22 cellular contexts compared by ENCODE assay signal in the genomic region with DNA sequence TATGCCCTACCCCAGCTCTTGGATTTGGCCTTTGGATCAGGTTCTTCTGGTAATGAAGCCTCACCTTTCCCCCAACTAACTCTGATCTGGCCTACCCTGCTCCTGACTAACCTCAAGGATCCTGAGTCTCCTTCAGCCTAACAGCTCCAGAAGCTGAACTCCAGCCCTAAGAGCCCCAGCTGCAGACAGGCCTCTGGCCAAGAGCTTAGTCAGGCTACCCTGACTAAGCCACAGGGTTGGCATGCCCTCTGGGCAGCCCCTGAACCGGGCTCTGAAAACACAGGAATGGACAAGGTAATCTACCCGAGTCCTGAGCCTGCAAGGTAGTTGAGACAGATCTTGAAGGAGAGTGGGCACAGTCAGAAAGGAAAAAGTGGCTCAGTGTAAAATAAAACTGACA. TPM values are rescaled to one million over a fixed set of nuclear protein-coding genes. Genes with fewer than 3 reads are reported as not detected.
DNase-seq lines count a peak whose midpoint lies in the region; ATAC-seq and TF ChIP-seq lines count a peak whose summit lies in the region.
"Had no signal": no experiment of that assay in that cellular context is flagged by ENCODE, and none has a peak within 500 bp of the region (broad histone marks: within the 10 kb centered on the region; RNA-seq: fewer than 3 reads in every experiment).

No MANE protein-coding gene starts in this region.

- no peaks in the 10 kb centered on the region for H4K20me1 ChIP-seq in GM23248 (ENCODE audit: insufficient read depth)

- peak overlapping the region; percentile 81 for H3K27ac Mint-ChIP-seq in stimulated activated naive B cell treated with anti-CD40 and anti-IgM and Interleukin-4, amounts not matched to agents 10 μg/mL and 1 μg/mL and 100 μg/mL, for 72 hours
- H3K27ac Mint-ChIP-seq in CD8-positive, alpha-beta memory T cell: peak overlapping the region in 1 of 8 donors; percentile 27
- H3K27ac Mint-ChIP-seq: activated CD8-positive, alpha-beta memory T cell treated with anti-CD3 and anti-CD28 coated beads, Interleukin-2, amount 10 ng/mL, durations not matched to agents 7 days and 5 days; CD4-positive, alpha-beta T cell had no signal

- peaks cover 9 to 12% of the 10 kb centered on the region in 2 donors for H3K36me3 Mint-ChIP-seq in stimulated activated naive B cell treated with anti-CD40 and anti-IgM and Interleukin-4, amounts not matched to agents 10 μg/mL and 1 μg/mL and 100 μg/mL, for 72 hours
- H3K36me3 Mint-ChIP-seq in CD8-positive, alpha-beta memory T cell: peaks cover 0 to 52% (median 10%) of the 10 kb centered on the region in 3 donors
- H3K36me3 Mint-ChIP-seq: activated CD8-positive, alpha-beta memory T cell treated with anti-CD3 and anti-CD28 coated beads, Interleukin-2, amount 10 ng/mL, durations not matched to agents 7 days and 5 days had no signal

- no peaks in the 10 kb centered on the region for H3K36me3 ChIP-seq in GM23248 (ENCODE audit: low read depth)
- H3K36me3 ChIP-seq in RWPE2 (ENCODE audit: low read depth): no peaks in the 10 kb centered on the region
- H3K36me3 ChIP-seq in CD8-positive, alpha-beta memory T cell (ENCODE audit: insufficient read depth, low read length): peaks cover 9% of the 10 kb centered on the region
- H3K36me3 ChIP-seq: brain microvascular endothelial cell, tibial artery had no signal

- H3F3A ChIP-seq in GM23248 (ENCODE audit: insufficient read depth): 0 out of 2 replicates have a peak, but pooled peaks cover 12% of the 10 kb centered on the region

- no peak overlapping the region for H3K9ac ChIP-seq in GM23248
- H3K9ac ChIP-seq: KMS-11 had no signal

- TF ChIP-seq CTCF in RWPE2 (IDR thresholded peaks at IDR 0.05; ENCODE audit: poor library complexity, severe bottlenecking) (no peak), foreskin fibroblast (IDR thresholded peaks at IDR 0.05; ENCODE audit: low read depth, low read length) (no peak)

- ATAC-seq in RWPE2 (ENCODE audit: low read depth): peak; percentile 81
- ATAC-seq in stimulated activated naive B cell treated with anti-CD40 and anti-IgM and Interleukin-4, amounts not matched to agents 10 μg/mL and 1 μg/mL and 100 μg/mL, for 72 hours (replicated peaks): no peak
- no peak for ATAC-seq in SK-N-SH treated with all-trans-retinoic acid at 6 μM for 48 hours
- ATAC-seq: activated CD8-positive, alpha-beta memory T cell treated with anti-CD3 and anti-CD28 coated beads, Interleukin-2, amount 10 ng/mL, durations not matched to agents 7 days and 5 days had no signal

- H3K27ac ChIP-seq in GM23248: peak overlapping the region; percentile 47
- H3K27ac ChIP-seq in RWPE2 (ENCODE audit: poor library complexity, severe bottlenecking): peak overlapping the region; percentile 68
- no peak overlapping the region for H3K27ac ChIP-seq in CD8-positive, alpha-beta memory T cell (ENCODE audit: low read depth, low read length)
- H3K27ac ChIP-seq: brain microvascular endothelial cell, dorsolateral prefrontal cortex, HL-60, KMS-11, skin epidermis, tibial artery had no signal

- H3K4me3 Mint-ChIP-seq in stimulated activated naive B cell treated with anti-CD40 and anti-IgM and Interleukin-4, amounts not matched to agents 10 μg/mL and 1 μg/mL and 100 μg/mL, for 72 hours: no peak overlapping the region
- no peak overlapping the region for H3K4me3 Mint-ChIP-seq in CD8-positive, alpha-beta memory T cell
- H3K4me3 Mint-ChIP-seq: activated CD8-positive, alpha-beta memory T cell treated with anti-CD3 and anti-CD28 coated beads, Interleukin-2, amount 10 ng/mL, durations not matched to agents 7 days and 5 days; CD4-positive, alpha-beta T cell had no signal

- peak; percentile 84 for DNase-seq in GM23248
- no peak for DNase-seq in RWPE2 (ENCODE audit: low spot score)
- peak; percentile 43 to 75 for DNase-seq in foreskin fibroblast
- DNase-seq in stimulated activated naive B cell treated with anti-CD40 and anti-IgM and Interleukin-4, amounts not matched to agents 10 μg/mL and 1 μg/mL and 100 μg/mL, for 72 hours: no peak
- no peak for DNase-seq in CD8-positive, alpha-beta memory T cell
- no peak for DNase-seq in dedifferentiated amniotic fluid mesenchymal stem cell (ENCODE audit: extremely low spot score)
- DNase-seq: activated CD8-positive, alpha-beta memory T cell treated with anti-CD3 and anti-CD28 coated beads, Interleukin-2, amount 10 ng/mL, durations not matched to agents 7 days and 5 days; brain microvascular endothelial cell; CD4-positive, alpha-beta T cell; DND-41; dorsolateral prefrontal cortex; NCI-H1105 treated with DMSO at 0.1 percent for 48 hours; NCI-H345; SHP77; T-helper 2 cell; tibial artery had no signal

- POLR2A ChIA-PET in CD8-positive, alpha-beta memory T cell (lab: Charles Lee): interaction anchor here (0.6 kb wide), 1 partner anchor 211 kb away, joined by 3 read pairs; no protein-coding TSS in a partner anchor

- H3K4me3 ChIP-seq in GM23248: no peak overlapping the region
- no peak overlapping the region for H3K4me3 ChIP-seq in RWPE2 (ENCODE audit: severe bottlenecking)
- no peak overlapping the region for H3K4me3 ChIP-seq in foreskin fibroblast (ENCODE audit: low read depth in 1 of 2, low read length in 2 of 2)
- H3K4me3 ChIP-seq in CD8-positive, alpha-beta memory T cell (ENCODE audit: low read length): no peak overlapping the region
- H3K4me3 ChIP-seq: dorsolateral prefrontal cortex, skin epidermis, tibial artery had no signal

- CTCF ChIA-PET in CD8-positive, alpha-beta memory T cell (lab: Charles Lee): no interaction called here

- no peak overlapping the region for H2AFZ ChIP-seq in GM23248

- H3K9me3 Mint-ChIP-seq in stimulated activated naive B cell treated with anti-CD40 and anti-IgM and Interleukin-4, amounts not matched to agents 10 μg/mL and 1 μg/mL and 100 μg/mL, for 72 hours: no peaks in the 10 kb centered on the region
- no peaks in the 10 kb centered on the region for H3K9me3 Mint-ChIP-seq in CD8-positive, alpha-beta memory T cell
- H3K9me3 Mint-ChIP-seq: CD4-positive, alpha-beta T cell had no signal

- H3K4me1 Mint-ChIP-seq in stimulated activated naive B cell treated with anti-CD40 and anti-IgM and Interleukin-4, amounts not matched to agents 10 μg/mL and 1 μg/mL and 100 μg/mL, for 72 hours: peaks cover 13 to 46% of the 10 kb centered on the region in 2 donors
- peaks cover 3 to 17% (median 15%) of the 10 kb centered on the region in 3 donors for H3K4me1 Mint-ChIP-seq in CD8-positive, alpha-beta memory T cell

- no peaks in the 10 kb centered on the region for H3K79me2 ChIP-seq in GM23248 (ENCODE audit: insufficient read depth)

- in situ Hi-C loops in GM23248 (cut with MboI): no loop called here

- H3K27me3 ChIP-seq in GM23248 (replicated peaks; ENCODE audit: insufficient read depth): no peaks in the 10 kb centered on the region
- no peaks in the 10 kb centered on the region for H3K27me3 ChIP-seq in RWPE2 (ENCODE audit: insufficient read depth, poor library complexity, severe bottlenecking)
- no peaks in the 10 kb centered on the region for H3K27me3 ChIP-seq in CD8-positive, alpha-beta memory T cell (ENCODE audit: insufficient read depth, low read length, poor library complexity, severe bottlenecking)
- H3K27me3 ChIP-seq: brain microvascular endothelial cell, dorsolateral prefrontal cortex, tibial artery had no signal

- H3K9me2 ChIP-seq in GM23248 (ENCODE audit: insufficient read depth): no peaks in the 10 kb centered on the region

- H3K9me3 ChIP-seq in GM23248 (ENCODE audit: low read depth) (no peaks in the 10 kb centered on the region), RWPE2 (ENCODE audit: severe bottlenecking) (no peaks in the 10 kb centered on the region)
- no peaks in the 10 kb centered on the region for H3K9me3 ChIP-seq in CD8-positive, alpha-beta memory T cell (ENCODE audit: low read length)
- H3K9me3 ChIP-seq: tibial artery had no signal

- WGBS in GM23248 (ENCODE audit: low coverage in 1 of 2, low lambda C conversion rate in 2 of 2, missing lambda C conversion rate in 2 of 2), 2 experiments: 50 to 62% methylated on average over 2 of the region's 2 CpGs

- H3K4me2 ChIP-seq in GM23248 (ENCODE audit: unreplicated experiment): peak overlapping the region; percentile 6
- H3K4me2 ChIP-seq: KMS-11 had no signal

- peaks cover 27% of the 10 kb centered on the region for H3K4me1 ChIP-seq in GM23248 (ENCODE audit: insufficient read depth)
- H3K4me1 ChIP-seq in RWPE2 (ENCODE audit: insufficient read depth, poor library complexity, severe bottlenecking): peaks cover 36% of the 10 kb centered on the region
- H3K4me1 ChIP-seq in CD8-positive, alpha-beta memory T cell (ENCODE audit: insufficient read depth, low read length): no peaks in the 10 kb centered on the region

- no peaks in the 10 kb centered on the region for H3K27me3 Mint-ChIP-seq in stimulated activated naive B cell treated with anti-CD40 and anti-IgM and Interleukin-4, amounts not matched to agents 10 μg/mL and 1 μg/mL and 100 μg/mL, for 72 hours
- H3K27me3 Mint-ChIP-seq in CD8-positive, alpha-beta memory T cell: peaks cover 0 to 1% of the 10 kb centered on the region in 2 donors
- H3K27me3 Mint-ChIP-seq: activated CD8-positive, alpha-beta memory T cell treated with anti-CD3 and anti-CD28 coated beads, Interleukin-2, amount 10 ng/mL, durations not matched to agents 7 days and 5 days; CD4-positive, alpha-beta T cell had no signal

TF ChIP-seq in SK-N-SH treated with all-trans-retinoic acid at 6 μM for 48 hours, 23 proteins besides CTCF, POLR2A, EP300 and RAD21 (continues in another document):
- TF ChIP-seq ZFP3 (CRISPR knock-in tag; IDR thresholded peaks at IDR 0.05) (no peak), ARNTL (CRISPR knock-in tag; IDR thresholded peaks at IDR 0.05; ENCODE audit: borderline replicate concordance, low read depth) (no peak), SNAI2 (CRISPR knock-in tag; IDR thresholded peaks at IDR 0.05) (no peak), CSDC2 (CRISPR knock-in tag; IDR thresholded peaks at IDR 0.05) (no peak), ISL1 (CRISPR knock-in tag; IDR thresholded peaks at IDR 0.05) (no peak), ZFP30 (CRISPR knock-in tag; IDR thresholded peaks at IDR 0.05) (no peak), RARB (CRISPR knock-in tag; IDR thresholded peaks at IDR 0.05) (no peak)

RNA-seq across cellular contexts. Expression of a gene that starts 29.4 kb away (rescaled TPM):
- total RNA-seq in GM23248 (2014; rRNA removed; shearing (Covaris generic)): 5.1 and 6.9 TPM in 2 replicates
- polyA plus RNA-seq in GM23248 (2016; fragmentation: Nextera tagmentation; extraction: Ambion mirVana): 12.1 and 12.9 TPM in 2 replicates
- total RNA-seq in CD8-positive, alpha-beta memory T cell: 10 to 100 TPM; 39.8 to 41.2 TPM
- polyA plus RNA-seq in CD8-positive, alpha-beta memory T cell: 3.2 TPM

RNA-seq across cellular contexts. Expression of a gene that starts 35.7 kb away (rescaled TPM):
- not detected in 2 replicates for total RNA-seq in GM23248 (2014; rRNA removed; shearing (Covaris generic))
- polyA plus RNA-seq in GM23248 (2016; fragmentation: Nextera tagmentation; extraction: Ambion mirVana): not detected in 2 replicates
- total RNA-seq in CD8-positive, alpha-beta memory T cell: 10 to 100 TPM; 15.7 to 16.7 TPM
- 11.3 TPM for polyA plus RNA-seq in CD8-positive, alpha-beta memory T cell
- total RNA-seq: fibroblast of lung, osteocyte had no signal
- polyA plus RNA-seq: fibroblast of lung had no signal

RNA-seq across cellular contexts. Expression of a gene that starts 57.5 kb away (rescaled TPM):
- total RNA-seq in GM23248 (2014; rRNA removed; shearing (Covaris generic)): 56.1 and 57.9 TPM in 2 replicates
- polyA plus RNA-seq in GM23248 (2016; fragmentation: Nextera tagmentation; extraction: Ambion mirVana): 15.1 and 16.1 TPM in 2 replicates
- total RNA-seq in CD8-positive, alpha-beta memory T cell: 10 to 100 TPM; 11.2 to 11.9 TPM
- 11.5 TPM for polyA plus RNA-seq in CD8-positive, alpha-beta memory T cell

Comparison
In these comparisons a context has a peak if more than half of its experiments do, and no peak if none do; other contexts are left out.
1. DNase-seq: peak in GM23248 (single experiment) and foreskin fibroblast (2 of 2); none in RWPE2 (single experiment), stimulated activated naive B cell treated with anti-CD40 and anti-IgM and Interleukin-4, amounts not matched to agents 10 μg/mL and 1 μg/mL and 100 μg/mL, for 72 hours (single experiment), CD8-positive, alpha-beta memory T cell (0 of 5) and dedifferentiated amniotic fluid mesenchymal stem cell (single experiment).
2. RNA of a gene that starts 35.7 kb away (total RNA-seq): 15.7 to 16.7 TPM in CD8-positive, alpha-beta memory T cell; not detected in GM23248; every median in the first group is over 10 times any median in the second.